ENCODE assay signal across 24 cellular contexts in the genomic region with DNA sequence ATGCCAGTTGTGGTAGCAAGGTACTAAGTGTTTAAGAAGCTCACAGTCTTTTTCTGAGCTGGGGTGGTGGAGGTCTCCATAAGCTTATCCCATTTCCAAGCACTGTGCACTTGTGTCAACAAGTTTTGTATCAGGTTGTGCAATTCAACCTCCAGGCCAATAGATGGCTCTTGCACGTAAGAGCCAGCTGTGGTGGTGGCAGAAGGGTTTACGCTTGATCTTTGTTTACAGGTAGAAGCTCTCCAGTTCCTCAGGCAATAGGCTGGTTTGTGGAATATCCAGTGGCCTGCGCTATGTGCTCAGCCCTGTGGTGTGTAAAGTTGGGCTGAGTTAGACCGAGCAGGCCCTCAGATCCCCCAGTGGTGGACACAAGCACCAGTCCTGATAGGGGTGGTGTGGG.
DNase-seq lines count a peak whose midpoint lies in the region; ATAC-seq and TF ChIP-seq lines count a peak whose summit lies in the region.
"Had no signal": no experiment of that assay in that cellular context is flagged by ENCODE, and none has a peak within 500 bp of the region (broad histone marks: within the 10 kb centered on the region; RNA-seq: fewer than 3 reads in every experiment).

No MANE protein-coding gene starts in this region.

- H3K27me3 Mint-ChIP-seq in endodermal cell (ENCODE audit: insufficient read depth), result no peaks in the 10 kb centered on the region
- H3K27me3 Mint-ChIP-seq: B cell; CD4-positive, CD25-positive, alpha-beta regulatory T cell had no signal

- peak; percentile 37 for TF ChIP-seq CTCF in C4-2B (conservative IDR thresholded peaks at IDR 0.05)
- peak; percentile 5 for TF ChIP-seq CTCF in GM12873 (IDR thresholded peaks at IDR 0.05; ENCODE audit: insufficient read depth, low read depth, low read length, missing control alignments)
- 0 out of 2 replicates have a peak, but pooled peaks have one; percentile 13 for TF ChIP-seq CTCF in LNCaP clone FGC (IDR thresholded peaks at IDR 0.05; ENCODE audit: control insufficient read depth, extremely low read depth, insufficient read depth)
- TF ChIP-seq CTCF in endodermal cell (conservative IDR thresholded peaks at IDR 0.05), result peak; percentile 27

- no peak overlapping the region for H3K27ac Mint-ChIP-seq in endodermal cell
- no peak overlapping the region for H3K27ac Mint-ChIP-seq in activated naive CD4-positive, alpha-beta T cell treated with anti-CD3 and anti-CD28 coated beads, Interleukin-2, amount 50 U/mL, for 72 hours
- H3K27ac Mint-ChIP-seq: B cell; CD4-positive, CD25-positive, alpha-beta regulatory T cell had no signal

- no peaks in the 10 kb centered on the region for H3K27me3 ChIP-seq in endodermal cell (ENCODE audit: control insufficient read depth, insufficient read depth, low read length, poor library complexity, severe bottlenecking)
- H3K27me3 ChIP-seq: MG63 had no signal

- H3K36me3 ChIP-seq in endodermal cell (ENCODE audit: control insufficient read depth, insufficient read depth, low read length), result no peaks in the 10 kb centered on the region
- H3K36me3 ChIP-seq: HAP-1, MG63 had no signal

- no peak overlapping the region for H3K4me3 Mint-ChIP-seq in endodermal cell
- H3K4me3 Mint-ChIP-seq: B cell; CD4-positive, CD25-positive, alpha-beta regulatory T cell had no signal

- peaks cover 8% of the 10 kb centered on the region for H3K9me3 ChIP-seq in endodermal cell (ENCODE audit: control insufficient read depth, low read length)
- H3K9me3 ChIP-seq: A549, MG63 had no signal

- DNase-seq in LNCaP clone FGC (ENCODE audit: low read depth) (no peak), endodermal cell (no peak), iPS-NIHi7 (ENCODE audit: extremely low spot score) (no peak)
- DNase-seq in activated naive CD4-positive, alpha-beta T cell treated with anti-CD3 and anti-CD28 coated beads, Interleukin-2, amount 50 U/mL, for 72 hours (ENCODE audit: low spot score in 2 of 2), result no peak
- DNase-seq: CD4-positive, CD25-positive, alpha-beta regulatory T cell; MG63; NCI-H1092 treated with DMSO at 0.1 percent for 48 hours; NCI-H1436 treated with DMSO at 0.1 percent for 48 hours; NCI-H2029; NCI-H2227 treated with DMSO at 0.1 percent for 48 hours; NCI-H524; PC-9; SHP77 treated with DMSO at 0.1 percent for 48 hours; T-helper 2 cell had no signal

- H3K27ac ChIP-seq in C4-2B (no peak overlapping the region), endodermal cell (ENCODE audit: low read depth, low read length) (no peak overlapping the region)
- H3K27ac ChIP-seq: A549, HL-60, KMS-11, PC-9, RWPE1, SK-N-MC had no signal

- no peaks in the 10 kb centered on the region for H3K36me3 Mint-ChIP-seq in endodermal cell (ENCODE audit: low read depth)
- H3K36me3 Mint-ChIP-seq in activated naive CD4-positive, alpha-beta T cell treated with anti-CD3 and anti-CD28 coated beads, Interleukin-2, amount 50 U/mL, for 72 hours, result peaks cover 0 to 10% of the 10 kb centered on the region in 2 donors
- H3K36me3 Mint-ChIP-seq: CD4-positive, CD25-positive, alpha-beta regulatory T cell had no signal

- no peaks in the 10 kb centered on the region for H3K4me1 ChIP-seq in endodermal cell (ENCODE audit: control insufficient read depth, insufficient read depth, low read length)
- H3K4me1 ChIP-seq: A549, HAP-1 had no signal

- 80 to 96% methylated on average over 1 to 4 of the region's 4 CpGs for WGBS in endodermal cell (ENCODE audit: insufficient coverage in 1 of 2, insufficient read length in 1 of 2), 2 experiments

- no peak overlapping the region for H3K9ac ChIP-seq in endodermal cell (ENCODE audit: extremely low read depth, low read length, poor library complexity, severe bottlenecking)
- H3K9ac ChIP-seq: KMS-11 had no signal

- H3K9me3 Mint-ChIP-seq in endodermal cell, result peaks cover 7% of the 10 kb centered on the region
- H3K9me3 Mint-ChIP-seq in activated naive CD4-positive, alpha-beta T cell treated with anti-CD3 and anti-CD28 coated beads, Interleukin-2, amount 50 U/mL, for 72 hours, result peaks cover 17 to 19% of the 10 kb centered on the region in 2 donors

- H3K4me3 ChIP-seq in LNCaP clone FGC (ENCODE audit: low read depth, low read length) (no peak overlapping the region), endodermal cell (ENCODE audit: low read length) (no peak overlapping the region)
- H3K4me3 ChIP-seq: A549, HAP-1, MG63, PC-9, SK-N-MC had no signal

- no peaks in the 10 kb centered on the region for H3K4me1 Mint-ChIP-seq in endodermal cell
- H3K4me1 Mint-ChIP-seq: B cell; CD4-positive, CD25-positive, alpha-beta regulatory T cell had no signal

- ATAC-seq in activated naive CD4-positive, alpha-beta T cell treated with anti-CD3 and anti-CD28 coated beads, Interleukin-2, amount 50 U/mL, for 72 hours, result no peak
- no peak for ATAC-seq in HG02938 (IDR thresholded peaks at IDR 0.05; ENCODE audit: unreplicated experiment)
- ATAC-seq: A549 had no signal
